8 cellular contexts compared by ENCODE assay signal in genomic region chr4:53908661-53909078, GRCh38.
DNase-seq lines count a peak whose midpoint lies in the region; ATAC-seq and TF ChIP-seq lines count a peak whose summit lies in the region.

No MANE protein-coding gene starts in this region.

- H3K4me3 ChIP-seq in HAP-1 (no peak overlapping the region), adrenal gland (peak overlapping the region in 1 of 4 donors; percentile 28)

- H3K4me1 ChIP-seq in HAP-1 = 0 out of 2 replicates have a peak, but pooled peaks cover 9% of the 10 kb centered on the region
- H3K4me1 ChIP-seq in adrenal gland (replicated peaks in 1 of 2) = peaks cover 0 to 13% of the 10 kb centered on the region in 2 donors

- in situ Hi-C loops in HAP-1 (cut with MboI; ENCODE audit: low sequenced_read_pairs) = loop anchor here (5.0 to 25.0 kb wide), 2 partner anchors 319 to 896 kb away; partner anchors contain the start of gene PDGFRA

- H3K36me3 ChIP-seq in HAP-1 (replicated peaks) (no peaks in the 10 kb centered on the region), adrenal gland (replicated peaks in 1 of 2) (no peaks in the 10 kb centered on the region)

- TF ChIP-seq POLR2A in adrenal gland (IDR thresholded peaks at IDR 0.05) = no peak

- H3K9me3 ChIP-seq in HAP-1 (no peaks in the 10 kb centered on the region), adrenal gland (replicated peaks in 1 of 3) (no peaks in the 10 kb centered on the region)

- intact Hi-C loops in adrenal gland (cut with DNase I) (loop anchor here in 1 of 2 donors (5.0 kb wide), 1 partner anchor 324 kb away; no protein-coding TSS in a partner anchor), left cardiac atrium (cut with DNase I) (loop anchor here (5.0 to 10.0 kb wide), 4 partner anchors 204 to 714 kb away; partner anchors contain the start of gene PDGFRA (in 1 of the 2))

- peak; percentile 81 for DNase-seq in DMS153 treated with DMSO at 0.1 percent for 48 hours (lab: John Stamatoyannopoulos, UW; ENCODE audit: unreplicated experiment)
- DNase-seq in HAP-1 (ENCODE audit: low spot score in 2 of 2) = peak; percentile 55 to 88
- peak; percentile 63 for DNase-seq in NCI-H460 (ENCODE audit: extremely low read depth, low read depth)
- DNase-seq in adrenal gland = peak; percentile 36 to 78 (median 52)
- no peak for DNase-seq in left cardiac atrium
- peak; percentile 45 for DNase-seq in putamen (ENCODE audit: low spot score)
- DNase-seq in activated effector memory CD4-positive, alpha-beta T cell treated with Interleukin-2 at 50 U/mL for 16 hours = no peak

- peak; percentile 37 to 88 (median 78) for TF ChIP-seq CTCF in adrenal gland (IDR thresholded peaks at IDR 0.05)

- ATAC-seq in left cardiac atrium = peak; percentile 87 to 92
- ATAC-seq in HG03280 (IDR thresholded peaks at IDR 0.05; ENCODE audit: unreplicated experiment) = no peak

- H3K27ac ChIP-seq in adrenal gland = peak overlapping the region in 2 of 5 donors; percentile 30 to 36

- WGBS in adrenal gland, 4 donors = 2 to 5% (median 3%) methylated on average over 8 of the region's 8 CpGs

- H3K27me3 ChIP-seq in HAP-1 (ENCODE audit: low read depth) = no peaks in the 10 kb centered on the region
- no peaks in the 10 kb centered on the region for H3K27me3 ChIP-seq in adrenal gland

Comparison
In these comparisons a context has a peak if more than half of its experiments do, and no peak if none do; other contexts are left out.
1. DNase-seq: peak in DMS153 treated with DMSO at 0.1 percent for 48 hours (single experiment), HAP-1 (2 of 2), NCI-H460 (single experiment), adrenal gland (7 of 7) and putamen (single experiment); none in left cardiac atrium (single experiment) and activated effector memory CD4-positive, alpha-beta T cell treated with Interleukin-2 at 50 U/mL for 16 hours (single experiment).